Comparison of ENCODE assay signal across 9 cellular contexts in genomic region chr20:21505161-21505809, GRCh38. TPM values are rescaled to one million over a fixed set of nuclear protein-coding genes. Genes with fewer than 3 reads are reported as not detected.
DNase-seq lines count a peak whose midpoint lies in the region; ATAC-seq and TF ChIP-seq lines count a peak whose summit lies in the region.
"Had no signal": no experiment of that assay in that cellular context is flagged by ENCODE, and none has a peak within 500 bp of the region (broad histone marks: within the 10 kb centered on the region; RNA-seq: fewer than 3 reads in every experiment).

No MANE protein-coding gene starts in this region.

- intact Hi-C loops in esophagus squamous epithelium (cut with DNase I): loop anchor here (2.0 kb wide), 1 partner anchor 646 kb away; no protein-coding TSS in a partner anchor

- WGBS in esophagus squamous epithelium, 2 donors: 2 to 4% methylated on average over 7 to 9 of the region's 36 CpGs

- DNase-seq in COLO668 (lab: John Stamatoyannopoulos, UW; ENCODE audit: unreplicated experiment): peak; percentile 66
- DNase-seq in HFFc6: peak; percentile 25
- peak; percentile 16 for DNase-seq in NOMO-1 treated with dmso at 0.1 percent for 144 hours (lab: John Stamatoyannopoulos, UW; ENCODE audit: unreplicated experiment)
- DNase-seq in activated T-cell treated with anti-CD3 and anti-CD28 coated beads, Interleukin-2, amount 50 U/mL, for 1 hour: peak; percentile 86
- no peak for DNase-seq in esophagus squamous epithelium (lab: John Stamatoyannopoulos, UW)
- peak; percentile 53 to 87 (median 78) for DNase-seq in naive thymus-derived CD8-positive, alpha-beta T cell
- peak; percentile 57 for DNase-seq in stimulated activated naive B cell treated with anti-CD40 and anti-IgM and Interleukin-4, amounts not matched to agents 10 μg/mL and 1 μg/mL and 100 μg/mL, for 72 hours

- no peaks in the 10 kb centered on the region for H3K36me3 ChIP-seq in esophagus squamous epithelium

- peaks cover 31% of the 10 kb centered on the region for H3K4me1 Mint-ChIP-seq in HFFc6 (ENCODE audit: low read depth)
- peaks cover 7 to 36% (median 32%) of the 10 kb centered on the region in 4 donors for H3K4me1 Mint-ChIP-seq in naive thymus-derived CD8-positive, alpha-beta T cell
- H3K4me1 Mint-ChIP-seq in stimulated activated naive B cell treated with anti-CD40 and anti-IgM and Interleukin-4, amounts not matched to agents 10 μg/mL and 1 μg/mL and 100 μg/mL, for 72 hours: peaks cover 16 to 40% of the 10 kb centered on the region in 2 donors

- no peak overlapping the region for H3K4me3 Mint-ChIP-seq in HFFc6
- peak overlapping the region; percentile 59 to 82 (median 68) for H3K4me3 Mint-ChIP-seq in naive thymus-derived CD8-positive, alpha-beta T cell
- peak overlapping the region; percentile 38 to 50 for H3K4me3 Mint-ChIP-seq in stimulated activated naive B cell treated with anti-CD40 and anti-IgM and Interleukin-4, amounts not matched to agents 10 μg/mL and 1 μg/mL and 100 μg/mL, for 72 hours

- no peak overlapping the region for H3K27ac ChIP-seq in esophagus squamous epithelium
- H3K27ac ChIP-seq: SK-N-MC had no signal

- no peak overlapping the region for H3K27ac Mint-ChIP-seq in HFFc6
- H3K27ac Mint-ChIP-seq in naive thymus-derived CD8-positive, alpha-beta T cell: peak overlapping the region in 1 of 10 donors; percentile 41
- H3K27ac Mint-ChIP-seq in stimulated activated naive B cell treated with anti-CD40 and anti-IgM and Interleukin-4, amounts not matched to agents 10 μg/mL and 1 μg/mL and 100 μg/mL, for 72 hours: peak overlapping the region; percentile 59

- TF ChIP-seq CTCF in HFFc6 (IDR thresholded peaks at IDR 0.05): peak; percentile 99
- TF ChIP-seq CTCF in esophagus squamous epithelium (IDR thresholded peaks at IDR 0.05): peak; percentile 86 to 98 (median 97)

- no peaks in the 10 kb centered on the region for H3K9me3 ChIP-seq in esophagus squamous epithelium

- peaks cover 44% of the 10 kb centered on the region for H3K27me3 Mint-ChIP-seq in HFFc6 (ENCODE audit: insufficient read depth)
- H3K27me3 Mint-ChIP-seq in naive thymus-derived CD8-positive, alpha-beta T cell: peaks cover 32 to 91% (median 55%) of the 10 kb centered on the region in 5 donors
- peaks cover 64 to 96% of the 10 kb centered on the region in 2 donors for H3K27me3 Mint-ChIP-seq in stimulated activated naive B cell treated with anti-CD40 and anti-IgM and Interleukin-4, amounts not matched to agents 10 μg/mL and 1 μg/mL and 100 μg/mL, for 72 hours

- peaks cover 5% of the 10 kb centered on the region; the same call in 1 of the 2 replicates for H3K36me3 Mint-ChIP-seq in HFFc6 (ENCODE audit: low read depth)
- no peaks in the 10 kb centered on the region for H3K36me3 Mint-ChIP-seq in naive thymus-derived CD8-positive, alpha-beta T cell
- no peaks in the 10 kb centered on the region for H3K36me3 Mint-ChIP-seq in stimulated activated naive B cell treated with anti-CD40 and anti-IgM and Interleukin-4, amounts not matched to agents 10 μg/mL and 1 μg/mL and 100 μg/mL, for 72 hours

- H3K27me3 ChIP-seq in esophagus squamous epithelium: peaks cover 15 to 100% (median 38%) of the 10 kb centered on the region in 4 donors

- TF ChIP-seq POLR2A in esophagus squamous epithelium (IDR thresholded peaks at IDR 0.05): no peak

- ATAC-seq in naive thymus-derived CD8-positive, alpha-beta T cell: peak; percentile 65 to 69
- peak; percentile 49 to 57 for ATAC-seq in stimulated activated naive B cell treated with anti-CD40 and anti-IgM and Interleukin-4, amounts not matched to agents 10 μg/mL and 1 μg/mL and 100 μg/mL, for 72 hours (replicated peaks)
- no peak for ATAC-seq in HG02970 (IDR thresholded peaks at IDR 0.05; ENCODE audit: low FRiP score, unreplicated experiment)

- POLR2A ChIA-PET in naive thymus-derived CD8-positive, alpha-beta T cell (lab: Charles Lee): interaction anchor here (1.0 kb wide), 2 partner anchors 10 to 270 kb away, joined by 3 to 5 read pairs; no protein-coding TSS in a partner anchor

- H3K9me3 Mint-ChIP-seq in HFFc6: no peaks in the 10 kb centered on the region
- H3K9me3 Mint-ChIP-seq in naive thymus-derived CD8-positive, alpha-beta T cell: no peaks in the 10 kb centered on the region
- no peaks in the 10 kb centered on the region for H3K9me3 Mint-ChIP-seq in stimulated activated naive B cell treated with anti-CD40 and anti-IgM and Interleukin-4, amounts not matched to agents 10 μg/mL and 1 μg/mL and 100 μg/mL, for 72 hours

- H3K4me3 ChIP-seq in esophagus squamous epithelium: peak overlapping the region in 3 of 4 donors; percentile 7 to 62 (median 45)
- H3K4me3 ChIP-seq: SK-N-MC had no signal

- peaks cover 16 to 32% (median 25%) of the 10 kb centered on the region in 3 donors for H3K4me1 ChIP-seq in esophagus squamous epithelium

RNA-seq across cellular contexts. Expression of gene NKX2-2, which starts 8.6 kb away (rescaled TPM):
- under 1 TPM in 4 of 6 experiments, not detected in 2; 0.32 to 0.63 (median 0.44) TPM for total RNA-seq in HFFc6 (2021; fragmentation: NEBNext Ultra II Directional; extraction: Animal tissue kit (Norgen Biotek cat#: 25700))
- total RNA-seq in esophagus squamous epithelium: not detected
- total RNA-seq in naive thymus-derived CD8-positive, alpha-beta T cell: not detected
- polyA plus RNA-seq in naive thymus-derived CD8-positive, alpha-beta T cell: not detected
